Comparison of ENCODE assay signal across 1 cellular context in the genomic region with DNA sequence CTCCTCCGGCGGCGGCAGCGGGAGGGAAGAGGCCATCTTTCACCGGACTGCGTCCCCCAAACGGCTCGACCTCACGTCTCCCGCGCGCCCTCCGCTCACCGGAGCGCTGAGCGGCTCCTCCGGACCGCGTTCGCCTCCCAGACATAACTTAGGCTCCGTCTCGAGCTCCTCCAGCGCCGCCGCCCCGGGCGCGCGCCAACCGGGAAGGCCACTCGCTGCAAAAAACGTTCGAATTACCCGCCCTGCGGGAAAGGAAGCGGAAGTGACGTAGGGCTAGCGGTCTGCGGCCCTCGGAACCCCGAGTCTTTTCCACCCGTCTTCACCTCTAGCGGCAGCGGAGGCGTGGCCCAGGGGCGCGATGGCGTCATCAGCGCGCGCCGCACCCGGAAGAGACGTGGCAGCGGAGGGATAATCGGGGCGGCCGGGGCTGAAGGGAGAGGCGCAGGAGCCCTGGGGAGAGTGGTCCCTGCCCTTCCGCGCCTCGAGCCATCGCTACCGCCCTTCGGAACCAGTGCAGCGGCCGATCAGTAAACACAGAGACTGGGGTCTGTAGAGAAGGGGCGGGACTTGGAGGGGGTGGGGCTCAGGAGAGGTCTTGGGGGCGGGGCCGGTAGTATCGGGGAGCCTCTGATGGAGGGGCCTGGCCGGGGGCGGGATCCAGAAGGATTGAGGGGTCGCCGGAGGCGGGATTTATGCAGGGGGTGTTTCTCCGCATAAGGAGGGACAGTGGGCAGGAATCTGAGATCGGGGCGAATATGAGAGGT.
TF ChIP-seq lines count a peak whose summit lies in the region.

A gene with protein sequence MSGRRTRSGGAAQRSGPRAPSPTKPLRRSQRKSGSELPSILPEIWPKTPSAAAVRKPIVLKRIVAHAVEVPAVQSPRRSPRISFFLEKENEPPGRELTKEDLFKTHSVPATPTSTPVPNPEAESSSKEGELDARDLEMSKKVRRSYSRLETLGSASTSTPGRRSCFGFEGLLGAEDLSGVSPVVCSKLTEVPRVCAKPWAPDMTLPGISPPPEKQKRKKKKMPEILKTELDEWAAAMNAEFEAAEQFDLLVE (minus strand): TSS at position 207 of the 764 bp plus-strand sequence. CDS start 62 bp downstream, at position 145.
A gene (plus strand): TSS at position 389 of the 764 bp plus-strand sequence. CDS start 477 bp downstream, outside the sequence.

TF ChIP-seq in K562, 482 proteins besides CTCF, POLR2A, EP300 and RAD21 (continued from another document and continues in another):
- TF ChIP-seq, protein P1, sequence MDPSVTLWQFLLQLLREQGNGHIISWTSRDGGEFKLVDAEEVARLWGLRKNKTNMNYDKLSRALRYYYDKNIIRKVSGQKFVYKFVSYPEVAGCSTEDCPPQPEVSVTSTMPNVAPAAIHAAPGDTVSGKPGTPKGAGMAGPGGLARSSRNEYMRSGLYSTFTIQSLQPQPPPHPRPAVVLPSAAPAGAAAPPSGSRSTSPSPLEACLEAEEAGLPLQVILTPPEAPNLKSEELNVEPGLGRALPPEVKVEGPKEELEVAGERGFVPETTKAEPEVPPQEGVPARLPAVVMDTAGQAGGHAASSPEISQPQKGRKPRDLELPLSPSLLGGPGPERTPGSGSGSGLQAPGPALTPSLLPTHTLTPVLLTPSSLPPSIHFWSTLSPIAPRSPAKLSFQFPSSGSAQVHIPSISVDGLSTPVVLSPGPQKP (CRISPR knock-in tag; IDR thresholded peaks at IDR 0.05): no peak
- TF ChIP-seq ILK (tag; IDR thresholded peaks at IDR 0.05; ENCODE audit: borderline replicate concordance, low read depth) (no peak), POLR2AphosphoS5 (IDR thresholded peaks at IDR 0.05; ENCODE audit: control insufficient read depth, insufficient read depth, low read depth, low read length) (peak; percentile 67; the same call in 1 of the 2 replicates), ZNF551 (CRISPR knock-in tag; IDR thresholded peaks at IDR 0.05) (no peak), ZNF507 (tag; conservative IDR thresholded peaks at IDR 0.05) (no peak), ZNF717 (CRISPR knock-in tag; IDR thresholded peaks at IDR 0.05) (no peak), CBX8 (IDR thresholded peaks at IDR 0.05; ENCODE audit: borderline replicate concordance, extremely low read depth, low read depth, low read length, poor library complexity, severe bottlenecking) (no peak), WHSC1 (IDR thresholded peaks at IDR 0.05; ENCODE audit: low read length) (no peak), SP2 (IDR thresholded peaks at IDR 0.05; ENCODE audit: extremely low read depth, low read depth, low read length, poor library complexity, severe bottlenecking) (no peak), SAFB2 (IDR thresholded peaks at IDR 0.05; ENCODE audit: borderline replicate concordance, low read depth, low read length, severe bottlenecking) (no peak), NUFIP1 (IDR thresholded peaks at IDR 0.05; ENCODE audit: partially characterized antibody) (no peak), SIN3B (IDR thresholded peaks at IDR 0.05; ENCODE audit: low read depth) (peak; percentile 95), ZNF224 (CRISPR knock-in tag; IDR thresholded peaks at IDR 0.05) (no peak), ATF7 (IDR thresholded peaks at IDR 0.05) (peak; percentile 95), TEAD1 (CRISPR knock-in tag; IDR thresholded peaks at IDR 0.05) (peak; percentile 11 to 18; a peak in 1 of 4 replicates), ZKSCAN1 (IDR thresholded peaks at IDR 0.05; ENCODE audit: low read depth, low read length) (0 out of 2 replicates have a peak, but pooled peaks have one; percentile 37), BCOR (IDR thresholded peaks at IDR 0.05) (no peak), ETV1 (tag; conservative IDR thresholded peaks at IDR 0.05; ENCODE audit: low read depth) (peak; percentile 86), JUND (IDR thresholded peaks at IDR 0.05; ENCODE audit: borderline replicate concordance, low read depth, low read length) (peak; percentile 87), JUND (tag; IDR thresholded peaks at IDR 0.05; ENCODE audit: borderline replicate concordance, low read depth, low read length) (peak; percentile 54; the same call in 1 of the 3 replicates), XRCC3 (IDR thresholded peaks at IDR 0.05) (no peak), PTBP1 (IDR thresholded peaks at IDR 0.05; ENCODE audit: low read depth, low read length) (no peak), ZNF77 (CRISPR knock-in tag; IDR thresholded peaks at IDR 0.05) (no peak), EWSR1 (IDR thresholded peaks at IDR 0.05; ENCODE audit: borderline replicate concordance, low read depth, partially characterized antibody) (no peak), MAFG (tag; conservative IDR thresholded peaks at IDR 0.05) (no peak), TRIM24 (IDR thresholded peaks at IDR 0.05) (0 out of 4 replicates have a peak, but pooled peaks of 1 of the 2 experiments have one; percentile 43), TCFL5 (CRISPR knock-in tag; conservative IDR thresholded peaks at IDR 0.05) (no peak), MTF1 (CRISPR knock-in tag; IDR thresholded peaks at IDR 0.05; ENCODE audit: borderline replicate concordance) (no peak), FOXJ2 (tag; IDR thresholded peaks at IDR 0.05) (peak; percentile 59; the same call in 1 of the 2 replicates), SETDB1 (IDR thresholded peaks at IDR 0.05; ENCODE audit: low read length) (no peak), RBBP5 (IDR thresholded peaks at IDR 0.05; ENCODE audit: borderline replicate concordance, insufficient read depth, low read length, poor library complexity, severe bottlenecking) (peak; percentile 84), U2AF2 (optimal IDR thresholded peaks at IDR 0.05; ENCODE audit: low read depth, low read length) (no peak)
- TF ChIP-seq, protein P2, sequence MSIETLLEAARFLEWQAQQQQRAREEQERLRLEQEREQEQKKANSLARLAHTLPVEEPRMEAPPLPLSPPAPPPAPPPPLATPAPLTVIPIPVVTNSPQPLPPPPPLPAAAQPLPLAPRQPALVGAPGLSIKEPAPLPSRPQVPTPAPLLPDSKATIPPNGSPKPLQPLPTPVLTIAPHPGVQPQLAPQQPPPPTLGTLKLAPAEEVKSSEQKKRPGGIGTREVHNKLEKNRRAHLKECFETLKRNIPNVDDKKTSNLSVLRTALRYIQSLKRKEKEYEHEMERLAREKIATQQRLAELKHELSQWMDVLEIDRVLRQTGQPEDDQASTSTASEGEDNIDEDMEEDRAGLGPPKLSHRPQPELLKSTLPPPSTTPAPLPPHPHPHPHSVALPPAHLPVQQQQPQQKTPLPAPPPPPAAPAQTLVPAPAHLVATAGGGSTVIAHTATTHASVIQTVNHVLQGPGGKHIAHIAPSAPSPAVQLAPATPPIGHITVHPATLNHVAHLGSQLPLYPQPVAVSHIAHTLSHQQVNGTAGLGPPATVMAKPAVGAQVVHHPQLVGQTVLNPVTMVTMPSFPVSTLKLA (conservative IDR thresholded peaks at IDR 0.05): peak; percentile 94 to 97
- TF ChIP-seq, protein P3, sequence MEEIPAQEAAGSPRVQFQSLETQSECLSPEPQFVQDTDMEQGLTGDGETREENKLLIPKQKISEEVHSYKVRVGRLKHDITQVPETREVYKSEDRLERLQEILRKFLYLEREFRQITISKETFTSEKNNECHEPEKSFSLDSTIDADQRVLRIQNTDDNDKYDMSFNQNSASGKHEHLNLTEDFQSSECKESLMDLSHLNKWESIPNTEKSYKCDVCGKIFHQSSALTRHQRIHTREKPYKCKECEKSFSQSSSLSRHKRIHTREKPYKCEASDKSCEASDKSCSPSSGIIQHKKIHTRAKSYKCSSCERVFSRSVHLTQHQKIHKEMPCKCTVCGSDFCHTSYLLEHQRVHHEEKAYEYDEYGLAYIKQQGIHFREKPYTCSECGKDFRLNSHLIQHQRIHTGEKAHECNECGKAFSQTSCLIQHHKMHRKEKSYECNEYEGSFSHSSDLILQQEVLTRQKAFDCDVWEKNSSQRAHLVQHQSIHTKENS (CRISPR knock-in tag; IDR thresholded peaks at IDR 0.05): no peak
- TF ChIP-seq, protein P4, sequence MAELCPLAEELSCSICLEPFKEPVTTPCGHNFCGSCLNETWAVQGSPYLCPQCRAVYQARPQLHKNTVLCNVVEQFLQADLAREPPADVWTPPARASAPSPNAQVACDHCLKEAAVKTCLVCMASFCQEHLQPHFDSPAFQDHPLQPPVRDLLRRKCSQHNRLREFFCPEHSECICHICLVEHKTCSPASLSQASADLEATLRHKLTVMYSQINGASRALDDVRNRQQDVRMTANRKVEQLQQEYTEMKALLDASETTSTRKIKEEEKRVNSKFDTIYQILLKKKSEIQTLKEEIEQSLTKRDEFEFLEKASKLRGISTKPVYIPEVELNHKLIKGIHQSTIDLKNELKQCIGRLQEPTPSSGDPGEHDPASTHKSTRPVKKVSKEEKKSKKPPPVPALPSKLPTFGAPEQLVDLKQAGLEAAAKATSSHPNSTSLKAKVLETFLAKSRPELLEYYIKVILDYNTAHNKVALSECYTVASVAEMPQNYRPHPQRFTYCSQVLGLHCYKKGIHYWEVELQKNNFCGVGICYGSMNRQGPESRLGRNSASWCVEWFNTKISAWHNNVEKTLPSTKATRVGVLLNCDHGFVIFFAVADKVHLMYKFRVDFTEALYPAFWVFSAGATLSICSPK (IDR thresholded peaks at IDR 0.05; ENCODE audit: borderline replicate concordance): no peak
- TF ChIP-seq, protein P5, sequence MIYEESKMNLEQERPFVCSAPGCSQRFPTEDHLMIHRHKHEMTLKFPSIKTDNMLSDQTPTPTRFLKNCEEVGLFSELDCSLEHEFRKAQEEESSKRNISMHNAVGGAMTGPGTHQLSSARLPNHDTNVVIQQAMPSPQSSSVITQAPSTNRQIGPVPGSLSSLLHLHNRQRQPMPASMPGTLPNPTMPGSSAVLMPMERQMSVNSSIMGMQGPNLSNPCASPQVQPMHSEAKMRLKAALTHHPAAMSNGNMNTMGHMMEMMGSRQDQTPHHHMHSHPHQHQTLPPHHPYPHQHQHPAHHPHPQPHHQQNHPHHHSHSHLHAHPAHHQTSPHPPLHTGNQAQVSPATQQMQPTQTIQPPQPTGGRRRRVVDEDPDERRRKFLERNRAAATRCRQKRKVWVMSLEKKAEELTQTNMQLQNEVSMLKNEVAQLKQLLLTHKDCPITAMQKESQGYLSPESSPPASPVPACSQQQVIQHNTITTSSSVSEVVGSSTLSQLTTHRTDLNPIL (CRISPR knock-in tag; IDR thresholded peaks at IDR 0.05): no peak
- TF ChIP-seq, protein P6, sequence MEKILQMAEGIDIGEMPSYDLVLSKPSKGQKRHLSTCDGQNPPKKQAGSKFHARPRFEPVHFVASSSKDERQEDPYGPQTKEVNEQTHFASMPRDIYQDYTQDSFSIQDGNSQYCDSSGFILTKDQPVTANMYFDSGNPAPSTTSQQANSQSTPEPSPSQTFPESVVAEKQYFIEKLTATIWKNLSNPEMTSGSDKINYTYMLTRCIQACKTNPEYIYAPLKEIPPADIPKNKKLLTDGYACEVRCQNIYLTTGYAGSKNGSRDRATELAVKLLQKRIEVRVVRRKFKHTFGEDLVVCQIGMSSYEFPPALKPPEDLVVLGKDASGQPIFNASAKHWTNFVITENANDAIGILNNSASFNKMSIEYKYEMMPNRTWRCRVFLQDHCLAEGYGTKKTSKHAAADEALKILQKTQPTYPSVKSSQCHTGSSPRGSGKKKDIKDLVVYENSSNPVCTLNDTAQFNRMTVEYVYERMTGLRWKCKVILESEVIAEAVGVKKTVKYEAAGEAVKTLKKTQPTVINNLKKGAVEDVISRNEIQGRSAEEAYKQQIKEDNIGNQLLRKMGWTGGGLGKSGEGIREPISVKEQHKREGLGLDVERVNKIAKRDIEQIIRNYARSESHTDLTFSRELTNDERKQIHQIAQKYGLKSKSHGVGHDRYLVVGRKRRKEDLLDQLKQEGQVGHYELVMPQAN (IDR thresholded peaks at IDR 0.05; ENCODE audit: borderline replicate concordance): peak; percentile 96
- TF ChIP-seq, protein P7, sequence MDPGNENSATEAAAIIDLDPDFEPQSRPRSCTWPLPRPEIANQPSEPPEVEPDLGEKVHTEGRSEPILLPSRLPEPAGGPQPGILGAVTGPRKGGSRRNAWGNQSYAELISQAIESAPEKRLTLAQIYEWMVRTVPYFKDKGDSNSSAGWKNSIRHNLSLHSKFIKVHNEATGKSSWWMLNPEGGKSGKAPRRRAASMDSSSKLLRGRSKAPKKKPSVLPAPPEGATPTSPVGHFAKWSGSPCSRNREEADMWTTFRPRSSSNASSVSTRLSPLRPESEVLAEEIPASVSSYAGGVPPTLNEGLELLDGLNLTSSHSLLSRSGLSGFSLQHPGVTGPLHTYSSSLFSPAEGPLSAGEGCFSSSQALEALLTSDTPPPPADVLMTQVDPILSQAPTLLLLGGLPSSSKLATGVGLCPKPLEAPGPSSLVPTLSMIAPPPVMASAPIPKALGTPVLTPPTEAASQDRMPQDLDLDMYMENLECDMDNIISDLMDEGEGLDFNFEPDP (CRISPR knock-in tag; IDR thresholded peaks at IDR 0.05): no peak
- TF ChIP-seq, protein P8, sequence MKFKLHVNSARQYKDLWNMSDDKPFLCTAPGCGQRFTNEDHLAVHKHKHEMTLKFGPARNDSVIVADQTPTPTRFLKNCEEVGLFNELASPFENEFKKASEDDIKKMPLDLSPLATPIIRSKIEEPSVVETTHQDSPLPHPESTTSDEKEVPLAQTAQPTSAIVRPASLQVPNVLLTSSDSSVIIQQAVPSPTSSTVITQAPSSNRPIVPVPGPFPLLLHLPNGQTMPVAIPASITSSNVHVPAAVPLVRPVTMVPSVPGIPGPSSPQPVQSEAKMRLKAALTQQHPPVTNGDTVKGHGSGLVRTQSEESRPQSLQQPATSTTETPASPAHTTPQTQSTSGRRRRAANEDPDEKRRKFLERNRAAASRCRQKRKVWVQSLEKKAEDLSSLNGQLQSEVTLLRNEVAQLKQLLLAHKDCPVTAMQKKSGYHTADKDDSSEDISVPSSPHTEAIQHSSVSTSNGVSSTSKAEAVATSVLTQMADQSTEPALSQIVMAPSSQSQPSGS (CRISPR knock-in tag; IDR thresholded peaks at IDR 0.05): no peak
- TF ChIP-seq, protein P9, sequence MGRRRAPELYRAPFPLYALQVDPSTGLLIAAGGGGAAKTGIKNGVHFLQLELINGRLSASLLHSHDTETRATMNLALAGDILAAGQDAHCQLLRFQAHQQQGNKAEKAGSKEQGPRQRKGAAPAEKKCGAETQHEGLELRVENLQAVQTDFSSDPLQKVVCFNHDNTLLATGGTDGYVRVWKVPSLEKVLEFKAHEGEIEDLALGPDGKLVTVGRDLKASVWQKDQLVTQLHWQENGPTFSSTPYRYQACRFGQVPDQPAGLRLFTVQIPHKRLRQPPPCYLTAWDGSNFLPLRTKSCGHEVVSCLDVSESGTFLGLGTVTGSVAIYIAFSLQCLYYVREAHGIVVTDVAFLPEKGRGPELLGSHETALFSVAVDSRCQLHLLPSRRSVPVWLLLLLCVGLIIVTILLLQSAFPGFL (CRISPR knock-in tag; IDR thresholded peaks at IDR 0.05): no peak
- TF ChIP-seq, protein P10, sequence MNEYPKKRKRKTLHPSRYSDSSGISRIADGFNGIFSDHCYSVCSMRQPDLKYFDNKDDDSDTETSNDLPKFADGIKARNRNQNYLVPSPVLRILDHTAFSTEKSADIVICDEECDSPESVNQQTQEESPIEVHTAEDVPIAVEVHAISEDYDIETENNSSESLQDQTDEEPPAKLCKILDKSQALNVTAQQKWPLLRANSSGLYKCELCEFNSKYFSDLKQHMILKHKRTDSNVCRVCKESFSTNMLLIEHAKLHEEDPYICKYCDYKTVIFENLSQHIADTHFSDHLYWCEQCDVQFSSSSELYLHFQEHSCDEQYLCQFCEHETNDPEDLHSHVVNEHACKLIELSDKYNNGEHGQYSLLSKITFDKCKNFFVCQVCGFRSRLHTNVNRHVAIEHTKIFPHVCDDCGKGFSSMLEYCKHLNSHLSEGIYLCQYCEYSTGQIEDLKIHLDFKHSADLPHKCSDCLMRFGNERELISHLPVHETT (CRISPR knock-in tag; conservative IDR thresholded peaks at IDR 0.05 in 1 of 2, IDR thresholded peaks at IDR 0.05 in 1 of 2): no peak
